Comparison of ENCODE assay signal across 24 cellular contexts in the genomic region with DNA sequence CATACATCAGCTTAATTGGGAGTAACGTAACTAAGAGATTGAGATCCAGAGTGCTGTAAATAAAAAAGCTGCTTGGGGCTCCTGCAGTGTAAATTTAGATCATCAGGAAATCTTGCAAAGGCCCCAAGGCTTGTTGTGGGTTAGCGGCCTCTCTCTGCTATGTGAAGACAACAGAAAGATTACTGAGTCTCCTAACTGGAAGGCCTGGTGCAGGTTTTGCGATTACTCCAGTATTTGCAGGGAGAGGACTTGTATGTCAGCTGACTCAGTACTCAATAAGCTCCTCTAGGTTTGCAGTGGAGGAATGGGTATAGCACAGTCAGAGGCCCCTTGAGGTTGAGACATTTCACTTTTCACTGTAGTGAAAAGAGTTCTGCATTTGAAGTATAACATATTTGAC.
"Had no signal": no experiment of that assay in that cellular context is flagged by ENCODE, and none has a peak within 500 bp of the region (broad histone marks: within the 10 kb centered on the region; RNA-seq: fewer than 3 reads in every experiment).

No MANE protein-coding gene starts in this region.

- H3K27me3 ChIP-seq: colonic mucosa, dorsolateral prefrontal cortex, hepatocyte, left lung, testis, uterus had no signal

- H3K27me3 Mint-ChIP-seq: activated CD4-positive, alpha-beta T cell treated with anti-CD3 and anti-CD28 coated beads, Interleukin-2, amount 10 ng/mL, durations not matched to agents 7 days and 5 days; central memory CD8-positive, alpha-beta T cell; effector memory CD8-positive, alpha-beta T cell; progenitor cell of endocrine pancreas had no signal

- H3K79me2 ChIP-seq: hepatocyte had no signal

- H3K4me3 Mint-ChIP-seq: activated CD4-positive, alpha-beta T cell treated with anti-CD3 and anti-CD28 coated beads, Interleukin-2, amount 10 ng/mL, durations not matched to agents 7 days and 5 days; activated CD8-positive, alpha-beta T cell treated with anti-CD3 and anti-CD28 coated beads, Interleukin-2, amount 10 ng/mL, durations not matched to agents 7 days and 5 days; central memory CD8-positive, alpha-beta T cell; effector memory CD8-positive, alpha-beta T cell; immature natural killer cell; naive thymus-derived CD8-positive, alpha-beta T cell; T-helper 2 cell treated with Interferon-gamma antibody and Interleukin-4, amounts not matched to agents 5 μg/mL and 100 μg/mL, for 36 hours had no signal

- H2AFZ ChIP-seq: hepatocyte had no signal

- H3K9me3 Mint-ChIP-seq: activated CD4-positive, alpha-beta T cell treated with anti-CD3 and anti-CD28 coated beads, Interleukin-2, amount 10 ng/mL, durations not matched to agents 7 days and 5 days; effector memory CD8-positive, alpha-beta T cell; T-helper 2 cell treated with Interferon-gamma antibody and Interleukin-4, amounts not matched to agents 5 μg/mL and 100 μg/mL, for 36 hours had no signal

- H3K4me1 ChIP-seq: colonic mucosa, left lung, testis, uterus had no signal

- DNase-seq: activated CD4-positive, alpha-beta T cell treated with anti-CD3 and anti-CD28 coated beads, Interleukin-2, amount 10 ng/mL, durations not matched to agents 7 days and 5 days; activated CD4-positive, CD25-positive, alpha-beta regulatory T cell treated with anti-CD3 and anti-CD28 coated beads, Interleukin-2, amount 50 U/mL, for 72 hours; activated CD8-positive, alpha-beta T cell treated with anti-CD3 and anti-CD28 coated beads, Interleukin-2, amount 10 ng/mL, durations not matched to agents 7 days and 5 days; aorta; colonic mucosa; dorsolateral prefrontal cortex; effector memory CD8-positive, alpha-beta T cell; glutamatergic neuron; immature natural killer cell; kidney glomerular epithelial cell; left lung; naive thymus-derived CD8-positive, alpha-beta T cell; stimulated activated CD4-positive, alpha-beta T cell treated with anti-CD3 and anti-CD28 coated beads, Interleukin-4, amount 100 ng/mL, for 1 hour; stimulated activated naive CD4-positive, alpha-beta T cell; testis; trophoblast cell; uterus had no signal

- H3K4me1 Mint-ChIP-seq: activated CD4-positive, alpha-beta T cell treated with anti-CD3 and anti-CD28 coated beads, Interleukin-2, amount 10 ng/mL, durations not matched to agents 7 days and 5 days; central memory CD8-positive, alpha-beta T cell; immature natural killer cell; naive thymus-derived CD8-positive, alpha-beta T cell had no signal

- H3K27ac Mint-ChIP-seq: activated CD4-positive, alpha-beta T cell treated with anti-CD3 and anti-CD28 coated beads, Interleukin-2, amount 10 ng/mL, durations not matched to agents 7 days and 5 days; activated CD8-positive, alpha-beta T cell treated with anti-CD3 and anti-CD28 coated beads, Interleukin-2, amount 10 ng/mL, durations not matched to agents 7 days and 5 days; activated naive CD4-positive, alpha-beta T cell treated with anti-CD3 and anti-CD28 coated beads, Interleukin-2, amount 50 U/mL, for 72 hours; effector memory CD8-positive, alpha-beta T cell; immature natural killer cell; naive thymus-derived CD8-positive, alpha-beta T cell; progenitor cell of endocrine pancreas; T-helper 2 cell treated with Interferon-gamma antibody and Interleukin-4, amounts not matched to agents 5 μg/mL and 100 μg/mL, for 36 hours had no signal

- H3K9me3 ChIP-seq: colonic mucosa, left lung, testis, uterus had no signal

- H3K36me3 Mint-ChIP-seq: activated naive CD4-positive, alpha-beta T cell treated with anti-CD3 and anti-CD28 coated beads, Interleukin-2, amount 50 U/mL, for 72 hours; immature natural killer cell; naive thymus-derived CD8-positive, alpha-beta T cell had no signal

- H3K4me3 ChIP-seq: colonic mucosa, hepatocyte, left lung, lung, testis, uterus had no signal

- H3K27ac ChIP-seq: colonic mucosa, hepatocyte, left lung, testis, uterus, VCaP had no signal

- H3K36me3 ChIP-seq: colonic mucosa, left lung, uterus had no signal

- H3K4me2 ChIP-seq: hepatocyte had no signal

- ATAC-seq: activated CD8-positive, alpha-beta T cell treated with anti-CD3 and anti-CD28 coated beads, Interleukin-2, amount 10 ng/mL, durations not matched to agents 7 days and 5 days; activated naive CD4-positive, alpha-beta T cell treated with anti-CD3 and anti-CD28 coated beads, Interleukin-2, amount 50 U/mL, for 72 hours; effector memory CD8-positive, alpha-beta T cell; left lung; naive thymus-derived CD8-positive, alpha-beta T cell had no signal
